In genomic region chr2:161243873-161244272, GRCh38 we compare ENCODE assay signal across 8 cellular contexts.
DNase-seq lines count a peak whose midpoint lies in the region; ATAC-seq lines count a peak whose summit lies in the region.

No MANE protein-coding gene starts in this region.

- H3K4me3 Mint-ChIP-seq in activated T-cell treated with anti-CD3 and anti-CD28 coated beads, Interleukin-2, amount 50 U/mL, for 72 hours: peak overlapping the region; percentile 91

- peaks cover 16% of the 10 kb centered on the region for H3K27me3 Mint-ChIP-seq in activated T-cell treated with anti-CD3 and anti-CD28 coated beads, Interleukin-2, amount 50 U/mL, for 72 hours (ENCODE audit: low read depth)

- H3K4me1 Mint-ChIP-seq in activated T-cell treated with anti-CD3 and anti-CD28 coated beads, Interleukin-2, amount 50 U/mL, for 72 hours (ENCODE audit: low read depth): peaks cover 49% of the 10 kb centered on the region

- DNase-seq in stimulated activated CD4-positive, alpha-beta T cell treated with anti-CD3 and anti-CD28 coated beads, Interleukin-4, amount 100 ng/mL, for 24 hours: peak; percentile 22
- no peak for DNase-seq in stimulated activated CD4-positive, alpha-beta T cell treated with anti-CD3 and anti-CD28 coated beads, Interleukin-15, amount 100 ng/mL, for 24 hours
- DNase-seq in activated T-cell treated with anti-CD3 and anti-CD28 coated beads, Interleukin-2, amount 50 U/mL, for 72 hours: peak in 1 of 2 donors; percentile 26
- peak; percentile 64 for DNase-seq in left kidney (ENCODE audit: low read depth, low spot score)
- DNase-seq in NCI-H345 treated with DMSO at 0.1 percent for 48 hours (lab: John Stamatoyannopoulos, UW; ENCODE audit: unreplicated experiment): no peak
- DNase-seq in NCI-H1105 treated with DMSO at 0.1 percent for 48 hours (lab: John Stamatoyannopoulos, UW): no peak
- no peak for DNase-seq in NCI-H187 (lab: John Stamatoyannopoulos, UW)

- peak in 1 of 2 donors; percentile 32 for ATAC-seq in activated T-cell treated with anti-CD3 and anti-CD28 coated beads, Interleukin-2, amount 50 U/mL, for 72 hours (replicated peaks in 1 of 2)
- no peak for ATAC-seq in GM18498 (IDR thresholded peaks at IDR 0.05; ENCODE audit: unreplicated experiment)

- no peaks in the 10 kb centered on the region for H3K9me3 Mint-ChIP-seq in activated T-cell treated with anti-CD3 and anti-CD28 coated beads, Interleukin-2, amount 50 U/mL, for 72 hours

- H3K27ac Mint-ChIP-seq in activated T-cell treated with anti-CD3 and anti-CD28 coated beads, Interleukin-2, amount 50 U/mL, for 72 hours: peak overlapping the region; percentile 96

- peaks cover 2 to 5% of the 10 kb centered on the region in 2 donors for H3K36me3 Mint-ChIP-seq in activated T-cell treated with anti-CD3 and anti-CD28 coated beads, Interleukin-2, amount 50 U/mL, for 72 hours (ENCODE audit: insufficient read depth in 2 of 2)

Comparison
In these comparisons a context has a peak if more than half of its experiments do, and no peak if none do; other contexts are left out.
1. DNase-seq: peak in stimulated activated CD4-positive, alpha-beta T cell treated with anti-CD3 and anti-CD28 coated beads, Interleukin-4, amount 100 ng/mL, for 24 hours (single experiment) and left kidney (single experiment); none in stimulated activated CD4-positive, alpha-beta T cell treated with anti-CD3 and anti-CD28 coated beads, Interleukin-15, amount 100 ng/mL, for 24 hours (single experiment), NCI-H345 treated with DMSO at 0.1 percent for 48 hours (single experiment), NCI-H1105 treated with DMSO at 0.1 percent for 48 hours (single experiment) and NCI-H187 (0 of 2).